In genomic region chrY:17044723-17045122, GRCh38 we compare ENCODE assay signal across 17 cellular contexts.
A peak's percentile ranks its signal among the peaks of the same experiment; 100 is the strongest.
DNase-seq lines count a peak whose midpoint lies in the region; ATAC-seq, FAIRE-seq and TF ChIP-seq lines count a peak whose summit lies in the region.
"Had no signal": no experiment of that assay in that cellular context is flagged by ENCODE, and none has a peak within 500 bp of the region (broad histone marks: within the 10 kb centered on the region; RNA-seq: fewer than 3 reads in every experiment).

No MANE protein-coding gene starts in this region.

- peak overlapping the region; percentile 1 for H2BK120ac ChIP-seq in mesenchymal stem cell (ENCODE audit: low read depth, low read length)
- H2BK120ac ChIP-seq in H9 (ENCODE audit: low read depth, low read length, poor library complexity, severe bottlenecking): no peak overlapping the region

- TF ChIP-seq EP300 in HepG2 (IDR thresholded peaks at IDR 0.05; ENCODE audit: low read depth in 2 of 2, low read length in 2 of 2): no peak
- TF ChIP-seq EP300 in HepG2 (CRISPR knock-in tag; IDR thresholded peaks at IDR 0.05; ENCODE audit: borderline replicate concordance): no peak

- no peaks in the 10 kb centered on the region for H3K36me3 Mint-ChIP-seq in glutamatergic neuron (ENCODE audit: unreplicated experiment)
- no peaks in the 10 kb centered on the region for H3K36me3 Mint-ChIP-seq in H9 (ENCODE audit: insufficient read depth in 1 of 3, low read depth in 3 of 3)

- H3K4ac ChIP-seq in mesenchymal stem cell (ENCODE audit: low read depth in 1 of 2, low read length in 2 of 2): peak overlapping the region in 1 of 2 experiments; percentile 79
- no peak overlapping the region for H3K4ac ChIP-seq in H9 (ENCODE audit: low read depth, low read length)

- H3K14ac ChIP-seq in mesenchymal stem cell (ENCODE audit: low read length in 2 of 2) (peak overlapping the region in 1 of 2 experiments; percentile 41), H9 (ENCODE audit: insufficient read depth, low read length) (no peak overlapping the region)

- H2AFZ ChIP-seq in HepG2 (ENCODE audit: low read length) (no peak overlapping the region), OCI-LY3 (ENCODE audit: low read depth, low read length) (no peak overlapping the region), mesenchymal stem cell (ENCODE audit: low read depth, low read length) (no peak overlapping the region), H9 (ENCODE audit: low read length) (no peak overlapping the region)

- DNase-seq in HepG2 (ENCODE audit: low spot score) (no peak), right lobe of liver (no peak), mesenchymal stem cell (no peak), glutamatergic neuron (no peak), NCI-H2196 treated with DMSO at 0.1 percent for 48 hours (lab: John Stamatoyannopoulos, UW; ENCODE audit: unreplicated experiment) (no peak), H9 (no peak)
- DNase-seq: 8988T; BE2C; CD4-positive, alpha-beta T cell; NCI-H1048; NCI-H1436 treated with DMSO at 0.1 percent for 48 hours; NCI-H2081 treated with DMSO at 0.1 percent for 48 hours; NCI-H524 had no signal

- TF ChIP-seq CTCF in HepG2 (CRISPR knock-in tag; IDR thresholded peaks at IDR 0.05) (no peak), right lobe of liver (IDR thresholded peaks at IDR 0.05) (no peak), OCI-LY3 (IDR thresholded peaks at IDR 0.05; ENCODE audit: low read depth, low read length) (no peak), glutamatergic neuron (IDR thresholded peaks at IDR 0.05; ENCODE audit: partially characterized antibody, unreplicated experiment) (no peak), H9 (conservative IDR thresholded peaks at IDR 0.05) (no peak)

- intact Hi-C loops in HepG2 (cut with micrococcal nuclease; ENCODE audit: unreplicated experiment): no loop called here
- intact Hi-C loops in right lobe of liver (cut with DNase I): no loop called here

- no peak overlapping the region for H2BK15ac ChIP-seq in mesenchymal stem cell (ENCODE audit: low read depth, poor library complexity, severe bottlenecking)
- H2BK15ac ChIP-seq in H9 (ENCODE audit: low read depth, low read length): no peak overlapping the region

- no peaks in the 10 kb centered on the region for H3K79me2 ChIP-seq in HepG2 (ENCODE audit: insufficient read depth, low read length)
- H3K79me2 ChIP-seq in OCI-LY3 (ENCODE audit: low read length): no peaks in the 10 kb centered on the region
- no peaks in the 10 kb centered on the region for H3K79me2 ChIP-seq in H9 (ENCODE audit: insufficient read depth, low read length)

- no peak overlapping the region for H3K56ac ChIP-seq in H9 (ENCODE audit: insufficient read length, low read depth, low read length)

- H3K4me3 Mint-ChIP-seq in glutamatergic neuron (ENCODE audit: unreplicated experiment) (no peak overlapping the region), H9 (no peak overlapping the region)
- H3K4me3 Mint-ChIP-seq: CD4-positive, alpha-beta T cell had no signal

- POLR2A ChIA-PET in HepG2 (lab: Yijun Ruan, JAX): no interaction called here

- H3K9me3 ChIP-seq in HepG2 (ENCODE audit: low read length) (peaks cover 55% of the 10 kb centered on the region), right lobe of liver (no peaks in the 10 kb centered on the region), OCI-LY3 (ENCODE audit: insufficient read depth, low read length) (peaks cover 16% of the 10 kb centered on the region), mesenchymal stem cell (ENCODE audit: control insufficient read depth, low read length) (no peaks in the 10 kb centered on the region), H9 (ENCODE audit: control insufficient read depth, low read depth, low read length) (no peaks in the 10 kb centered on the region)
- H3K9me3 ChIP-seq: BE2C had no signal

- H3K79me1 ChIP-seq in mesenchymal stem cell (replicated peaks; ENCODE audit: low read length, poor library complexity, severe bottlenecking) (no peaks in the 10 kb centered on the region), H9 (ENCODE audit: insufficient read depth, low read depth, low read length, poor library complexity, severe bottlenecking) (no peaks in the 10 kb centered on the region)

- H2AK5ac ChIP-seq in mesenchymal stem cell (ENCODE audit: low read length, severe bottlenecking): no peak overlapping the region
- H2AK5ac ChIP-seq in H9 (ENCODE audit: insufficient read length, low read length): no peak overlapping the region

- no peaks in the 10 kb centered on the region for H3K4me1 ChIP-seq in HepG2 (ENCODE audit: insufficient read depth, low read length)
- H3K4me1 ChIP-seq in right lobe of liver: no peaks in the 10 kb centered on the region
- H3K4me1 ChIP-seq in OCI-LY3 (ENCODE audit: low read length): peaks cover 33% of the 10 kb centered on the region
- H3K4me1 ChIP-seq in mesenchymal stem cell (ENCODE audit: control insufficient read depth, insufficient read depth, low read depth, low read length): no peaks in the 10 kb centered on the region
- H3K4me1 ChIP-seq in H9 (ENCODE audit: insufficient read depth, low read length): no peaks in the 10 kb centered on the region
- H3K4me1 ChIP-seq: BE2C had no signal

- no peak overlapping the region for H2BK20ac ChIP-seq in H9 (ENCODE audit: low read depth, low read length, poor library complexity, severe bottlenecking)

- no peaks in the 10 kb centered on the region for H4K20me1 ChIP-seq in HepG2 (ENCODE audit: insufficient read depth, low read length)
- H4K20me1 ChIP-seq in OCI-LY3 (ENCODE audit: insufficient read depth, low read length): no peaks in the 10 kb centered on the region
- H4K20me1 ChIP-seq in H9 (ENCODE audit: control insufficient read depth, insufficient read depth, insufficient read length): no peaks in the 10 kb centered on the region

- TF ChIP-seq POLR2A in HepG2 (IDR thresholded peaks at IDR 0.05; ENCODE audit: insufficient read depth in 1 of 2, low read depth in 2 of 2, low read length in 2 of 2) (no peak), right lobe of liver (IDR thresholded peaks at IDR 0.05) (no peak)

- no peak overlapping the region for H4K91ac ChIP-seq in mesenchymal stem cell (ENCODE audit: low read length)
- no peak overlapping the region for H4K91ac ChIP-seq in H9 (ENCODE audit: insufficient read length, low read depth, low read length)

- no peaks in the 10 kb centered on the region for H3K4me1 Mint-ChIP-seq in glutamatergic neuron (ENCODE audit: low read depth, unreplicated experiment)
- H3K4me1 Mint-ChIP-seq in H9: no peaks in the 10 kb centered on the region

- H3K9ac ChIP-seq in HepG2 (ENCODE audit: insufficient read depth, low read depth, low read length): no peak overlapping the region
- no peak overlapping the region for H3K9ac ChIP-seq in OCI-LY3 (ENCODE audit: low read length)
- no peak overlapping the region for H3K9ac ChIP-seq in mesenchymal stem cell (ENCODE audit: low read length)
- no peak overlapping the region for H3K9ac ChIP-seq in H9 (ENCODE audit: extremely low read depth, insufficient read length, low read length)

- peaks cover 3% of the 10 kb centered on the region for H3K9me3 Mint-ChIP-seq in glutamatergic neuron (ENCODE audit: unreplicated experiment)
- no peaks in the 10 kb centered on the region for H3K9me3 Mint-ChIP-seq in H9

- H3K27ac Mint-ChIP-seq in glutamatergic neuron (ENCODE audit: unreplicated experiment): no peak overlapping the region
- H3K27ac Mint-ChIP-seq in H9: no peak overlapping the region
- H3K27ac Mint-ChIP-seq: CD4-positive, alpha-beta T cell had no signal

- H3K36me3 ChIP-seq in HepG2 (replicated peaks in 1 of 2; ENCODE audit: control insufficient read depth in 1 of 2, insufficient read depth in 2 of 2, low read length in 2 of 2): no peaks in the 10 kb centered on the region
- H3K36me3 ChIP-seq in right lobe of liver: no peaks in the 10 kb centered on the region
- peaks cover 12% of the 10 kb centered on the region for H3K36me3 ChIP-seq in OCI-LY3 (replicated peaks; ENCODE audit: low read depth, low read length)
- H3K36me3 ChIP-seq in mesenchymal stem cell (ENCODE audit: control insufficient read depth in 1 of 2, insufficient read depth in 2 of 2, low read depth in 1 of 2, low read length in 2 of 2): no peaks in the 10 kb centered on the region
- H3K36me3 ChIP-seq: BE2C had no signal

- H3K27me3 ChIP-seq in HepG2 (ENCODE audit: control insufficient read depth in 1 of 2, insufficient read depth in 2 of 2, low read length in 2 of 2): no peaks in the 10 kb centered on the region
- H3K27me3 ChIP-seq in right lobe of liver: no peaks in the 10 kb centered on the region
- H3K27me3 ChIP-seq in OCI-LY3 (ENCODE audit: low read depth, low read length): no peaks in the 10 kb centered on the region
- H3K27me3 ChIP-seq in mesenchymal stem cell (ENCODE audit: control insufficient read depth in 1 of 2, insufficient read depth in 1 of 2, low read length in 2 of 2): no peaks in the 10 kb centered on the region
- H3K27me3 ChIP-seq in H9 (ENCODE audit: insufficient read depth, low read length): no peaks in the 10 kb centered on the region
- H3K27me3 ChIP-seq: BE2C had no signal

- H4K8ac ChIP-seq in mesenchymal stem cell (ENCODE audit: low read length): peak overlapping the region; percentile 70
- H4K8ac ChIP-seq in H9 (replicated peaks; ENCODE audit: insufficient read length, low read depth, low read length): no peak overlapping the region

- whole genome bisulfite sequencing in HepG2 (ENCODE audit: low lambda C conversion rate): 5% methylated on average over 4 of the region's 4 CpGs
- WGBS in right lobe of liver (ENCODE audit: insufficient coverage, low coverage, low lambda C conversion rate, missing lambda C conversion rate): no CpG with 5 or more reads among the region's 4 CpGs
- WGBS in mesenchymal stem cell: 45% methylated on average over 3 of the region's 4 CpGs
- no CpG with 5 or more reads among the region's 4 CpGs for WGBS in H9 (ENCODE audit: extremely low coverage, insufficient read length, low lambda C conversion rate)

- H3K4me3 ChIP-seq in HepG2 (replicated peaks in 1 of 3; ENCODE audit: insufficient read depth in 1 of 3, low read depth in 2 of 3, low read length in 3 of 3): no peak overlapping the region
- H3K4me3 ChIP-seq in right lobe of liver: no peak overlapping the region
- peak overlapping the region; percentile 29; the same call in 1 of the 2 replicates for H3K4me3 ChIP-seq in OCI-LY3 (ENCODE audit: low read length)
- H3K4me3 ChIP-seq in mesenchymal stem cell (ENCODE audit: insufficient read depth in 1 of 2, low read depth in 1 of 2, low read length in 2 of 2): no peak overlapping the region

- ATAC-seq in HepG2 (no peak), right lobe of liver (no peak), HG03432 (IDR thresholded peaks at IDR 0.05; ENCODE audit: unreplicated experiment) (peak; percentile 42)

- no peak overlapping the region for H3K4me2 ChIP-seq in HepG2 (ENCODE audit: low read depth, low read length)
- H3K4me2 ChIP-seq in OCI-LY3 (ENCODE audit: low read length): peak overlapping the region; percentile 46
- H3K4me2 ChIP-seq in mesenchymal stem cell (ENCODE audit: low read length, poor library complexity, severe bottlenecking): no peak overlapping the region
- no peak overlapping the region for H3K4me2 ChIP-seq in H9 (ENCODE audit: insufficient read depth, insufficient read length, low read length)

- in situ Hi-C loops in HepG2 (cut with HindIII; ENCODE audit: extremely low pct_ligation_motif_present, low pct_unique_long_range_greater_than_20kb): no loop called here

- H3K27ac ChIP-seq in HepG2 (ENCODE audit: extremely low read length, insufficient read depth, low read length): no peak overlapping the region
- no peak overlapping the region for H3K27ac ChIP-seq in right lobe of liver
- peak overlapping the region; percentile 97 for H3K27ac ChIP-seq in OCI-LY3 (ENCODE audit: low read length)
- peak overlapping the region; percentile 65 for H3K27ac ChIP-seq in mesenchymal stem cell (ENCODE audit: low read length, poor library complexity, severe bottlenecking)
- no peak overlapping the region for H3K27ac ChIP-seq in H9 (ENCODE audit: insufficient read length, low read depth, low read length)
- H3K27ac ChIP-seq: HL-60 had no signal

- H3K27me3 Mint-ChIP-seq in glutamatergic neuron (ENCODE audit: unreplicated experiment) (no peaks in the 10 kb centered on the region), H9 (ENCODE audit: low read depth) (no peaks in the 10 kb centered on the region)
- H3K27me3 Mint-ChIP-seq: CD4-positive, alpha-beta T cell had no signal

- no peak overlapping the region for H3T11ph ChIP-seq in H9 (ENCODE audit: low read length)

- CTCF ChIA-PET in HepG2 (lab: Yijun Ruan, JAX; ENCODE audit: low intra/inter-chr PET ratio, low total read pairs): no interaction called here

- peak overlapping the region; percentile 76 to 93 for H3K18ac ChIP-seq in mesenchymal stem cell (ENCODE audit: low read depth in 1 of 2, low read length in 2 of 2)
- no peak overlapping the region for H3K18ac ChIP-seq in H9 (ENCODE audit: insufficient read length, low read depth, low read length)

- BruUV-seq in HepG2 (replicated peaks; lab: Mats Ljungman, UMichigan): no TSS peak

- peak overlapping the region in 1 of 2 experiments; percentile 63 for H2BK12ac ChIP-seq in mesenchymal stem cell (ENCODE audit: low read length in 2 of 2)
- no peak overlapping the region for H2BK12ac ChIP-seq in H9 (ENCODE audit: insufficient read length, low read depth, low read length)

- H2BK5ac ChIP-seq in mesenchymal stem cell (ENCODE audit: low read depth, low read length, poor library complexity, severe bottlenecking): no peak overlapping the region
- no peak overlapping the region for H2BK5ac ChIP-seq in H9 (ENCODE audit: insufficient read length, low read length)

- TF ChIP-seq RAD21 in HepG2 (CRISPR knock-in tag; IDR thresholded peaks at IDR 0.05): no peak

- FAIRE-seq in HepG2 (lab: Jason Lieb, UNC): no peak
- FAIRE-seq: H54 had no signal

- no peaks in the 10 kb centered on the region for H3K23me2 ChIP-seq in H9 (ENCODE audit: insufficient read length, low read depth, low read length, poor library complexity, severe bottlenecking)

- no peak overlapping the region for H4K5ac ChIP-seq in H9 (ENCODE audit: insufficient read length, low read depth, low read length)

- H3K23ac ChIP-seq in mesenchymal stem cell (ENCODE audit: low read length in 2 of 2) (no peak overlapping the region), H9 (ENCODE audit: insufficient read length, low read depth, low read length) (no peak overlapping the region)

Comparison
In these comparisons a context has a peak if more than half of its experiments do, and no peak if none do; other contexts are left out.
1. H3K27ac ChIP-seq: peak in OCI-LY3 (single experiment) and mesenchymal stem cell (single experiment); none in HepG2 (single experiment), right lobe of liver (0 of 3) and H9 (single experiment).